In the genomic region with DNA sequence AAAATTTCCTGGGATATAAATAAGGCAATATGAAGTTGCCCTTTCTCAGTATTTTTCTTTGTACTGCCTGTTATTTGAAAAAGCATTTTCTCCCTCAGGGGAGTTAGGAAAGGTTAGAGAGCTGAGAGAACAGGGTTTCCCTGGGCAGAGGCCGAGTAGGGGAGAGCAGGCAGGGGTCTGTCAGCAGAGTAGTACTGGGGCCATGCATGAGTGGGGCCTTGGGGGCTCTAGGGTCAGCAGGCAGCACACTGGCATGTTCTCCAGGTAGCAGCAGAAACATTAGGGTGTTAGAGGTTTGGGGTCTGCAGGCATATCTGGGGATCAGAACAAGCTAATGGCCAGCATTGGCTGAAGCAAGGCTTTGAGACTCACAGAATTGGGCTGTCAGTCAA, we compare ENCODE assay signal across 21 cellular contexts. TPM values are rescaled to one million over a fixed set of nuclear protein-coding genes. Genes with fewer than 3 reads are reported as not detected.
DNase-seq lines count a peak whose midpoint lies in the region; ATAC-seq and TF ChIP-seq lines count a peak whose summit lies in the region.
"Had no signal": no experiment of that assay in that cellular context is flagged by ENCODE, and none has a peak within 500 bp of the region (broad histone marks: within the 10 kb centered on the region; RNA-seq: fewer than 3 reads in every experiment).

No MANE protein-coding gene starts in this region.

- ATAC-seq in activated naive CD8-positive, alpha-beta T cell treated with anti-CD3 and anti-CD28 coated beads, Interleukin-2, amount 50 U/mL, for 24 hours, result no peak
- no peak for ATAC-seq in stimulated activated effector memory CD8-positive, alpha-beta T cell treated with anti-CD3 and anti-CD28 coated beads, Interleukin-12 subunit alpha, Interleukin-12 subunit beta, amount 100 ng/mL, for 72 hours
- no peak for ATAC-seq in GM19455 (IDR thresholded peaks at IDR 0.05; ENCODE audit: unreplicated experiment)
- ATAC-seq: HCT116 had no signal

- CTCF ChIA-PET in HEK293T (lab: Yijun Ruan, JAX), result no interaction called here

- no peak for DNase-seq in activated naive CD8-positive, alpha-beta T cell treated with anti-CD3 and anti-CD28 coated beads, Interleukin-2, amount 50 U/mL, for 24 hours
- no peak for DNase-seq in HEK293T (ENCODE audit: extremely low spot score)
- no peak for DNase-seq in dorsolateral prefrontal cortex
- DNase-seq in stimulated activated effector memory CD8-positive, alpha-beta T cell treated with anti-CD3 and anti-CD28 coated beads, Interleukin-12 subunit alpha, Interleukin-12 subunit beta, amount 100 ng/mL, for 72 hours (ENCODE audit: low spot score in 2 of 2), result no peak
- no peak for DNase-seq in stimulated activated CD4-positive, alpha-beta T cell treated with anti-CD3 and anti-CD28 coated beads, Interleukin-2, amount 100 ng/mL, for 48 hours
- no peak for DNase-seq in NK-92 (lab: John Stamatoyannopoulos, UW; ENCODE audit: unreplicated experiment)
- DNase-seq: activated CD8-positive, alpha-beta memory T cell treated with anti-CD3 and anti-CD28 coated beads for 24 hours; activated naive CD4-positive, alpha-beta T cell treated with anti-CD3 and anti-CD28 coated beads, Interleukin-2, amount 10 ng/mL, durations not matched to agents 7 days and 5 days; aorta; COR-L47; esophagus squamous epithelium; NCI-H1436; T-helper 2 cell had no signal

- peak overlapping the region in 52 of 59 donors; percentile 4 to 93 (median 64) for H3K27ac ChIP-seq in dorsolateral prefrontal cortex
- H3K27ac ChIP-seq: cardiac muscle cell had no signal

- peaks cover 2% of the 10 kb centered on the region for H3K36me3 Mint-ChIP-seq in activated naive CD8-positive, alpha-beta T cell
- peaks cover 43% of the 10 kb centered on the region for H3K36me3 Mint-ChIP-seq in activated naive CD8-positive, alpha-beta T cell treated with anti-CD3 and anti-CD28 coated beads, Interleukin-2, amount 50 U/mL, for 24 hours (ENCODE audit: low read depth)
- peaks cover 67% of the 10 kb centered on the region for H3K36me3 Mint-ChIP-seq in stimulated activated effector memory CD8-positive, alpha-beta T cell treated with anti-CD3 and anti-CD28 coated beads, Interleukin-12 subunit alpha, Interleukin-12 subunit beta, amount 100 ng/mL, for 72 hours

- H3K27me3 Mint-ChIP-seq in activated naive CD8-positive, alpha-beta T cell, result no peaks in the 10 kb centered on the region
- H3K27me3 Mint-ChIP-seq in activated naive CD8-positive, alpha-beta T cell treated with anti-CD3 and anti-CD28 coated beads, Interleukin-2, amount 50 U/mL, for 24 hours, result no peaks in the 10 kb centered on the region
- H3K27me3 Mint-ChIP-seq: activated naive CD4-positive, alpha-beta T cell treated with anti-CD3 and anti-CD28 coated beads, Interleukin-2, amount 10 ng/mL, durations not matched to agents 7 days and 5 days had no signal

- intact Hi-C loops in dorsolateral prefrontal cortex (cut with DNase I), result no loop called here

- TF ChIP-seq CTCF in dorsolateral prefrontal cortex (IDR thresholded peaks at IDR 0.05 in 54 of 56, conservative IDR thresholded peaks at IDR 0.05 in 2 of 56; ENCODE audit: low read depth in 1 of 56, partially characterized antibody in 56 of 56), result no peak

- no peaks in the 10 kb centered on the region for H3K4me1 Mint-ChIP-seq in activated naive CD8-positive, alpha-beta T cell (ENCODE audit: low read depth)
- H3K4me1 Mint-ChIP-seq in activated naive CD8-positive, alpha-beta T cell treated with anti-CD3 and anti-CD28 coated beads, Interleukin-2, amount 50 U/mL, for 24 hours, result peaks cover 2% of the 10 kb centered on the region
- H3K4me1 Mint-ChIP-seq in stimulated activated effector memory CD8-positive, alpha-beta T cell treated with anti-CD3 and anti-CD28 coated beads, Interleukin-12 subunit alpha, Interleukin-12 subunit beta, amount 100 ng/mL, for 72 hours, result no peaks in the 10 kb centered on the region
- H3K4me1 Mint-ChIP-seq: activated naive CD4-positive, alpha-beta T cell treated with anti-CD3 and anti-CD28 coated beads, Interleukin-2, amount 10 ng/mL, durations not matched to agents 7 days and 5 days had no signal

- no peak overlapping the region for H3K4me3 Mint-ChIP-seq in activated naive CD8-positive, alpha-beta T cell
- no peak overlapping the region for H3K4me3 Mint-ChIP-seq in activated naive CD8-positive, alpha-beta T cell treated with anti-CD3 and anti-CD28 coated beads, Interleukin-2, amount 50 U/mL, for 24 hours
- no peak overlapping the region for H3K4me3 Mint-ChIP-seq in stimulated activated effector memory CD8-positive, alpha-beta T cell treated with anti-CD3 and anti-CD28 coated beads, Interleukin-12 subunit alpha, Interleukin-12 subunit beta, amount 100 ng/mL, for 72 hours
- H3K4me3 Mint-ChIP-seq: activated naive CD4-positive, alpha-beta T cell treated with anti-CD3 and anti-CD28 coated beads, Interleukin-2, amount 10 ng/mL, durations not matched to agents 7 days and 5 days had no signal

- peak overlapping the region; percentile 75 for H3K27ac Mint-ChIP-seq in activated naive CD8-positive, alpha-beta T cell
- H3K27ac Mint-ChIP-seq in activated naive CD8-positive, alpha-beta T cell treated with anti-CD3 and anti-CD28 coated beads, Interleukin-2, amount 50 U/mL, for 24 hours, result no peak overlapping the region
- peak overlapping the region; percentile 45 for H3K27ac Mint-ChIP-seq in stimulated activated effector memory CD8-positive, alpha-beta T cell treated with anti-CD3 and anti-CD28 coated beads, Interleukin-12 subunit alpha, Interleukin-12 subunit beta, amount 100 ng/mL, for 72 hours
- H3K27ac Mint-ChIP-seq: activated naive CD4-positive, alpha-beta T cell treated with anti-CD3 and anti-CD28 coated beads, Interleukin-2, amount 10 ng/mL, durations not matched to agents 7 days and 5 days had no signal

- H3K9me3 Mint-ChIP-seq in activated naive CD8-positive, alpha-beta T cell (ENCODE audit: low read depth), result no peaks in the 10 kb centered on the region
- H3K9me3 Mint-ChIP-seq in activated naive CD8-positive, alpha-beta T cell treated with anti-CD3 and anti-CD28 coated beads, Interleukin-2, amount 50 U/mL, for 24 hours, result no peaks in the 10 kb centered on the region
- H3K9me3 Mint-ChIP-seq in stimulated activated effector memory CD8-positive, alpha-beta T cell treated with anti-CD3 and anti-CD28 coated beads, Interleukin-12 subunit alpha, Interleukin-12 subunit beta, amount 100 ng/mL, for 72 hours, result no peaks in the 10 kb centered on the region
- H3K9me3 Mint-ChIP-seq: activated naive CD4-positive, alpha-beta T cell treated with anti-CD3 and anti-CD28 coated beads, Interleukin-2, amount 10 ng/mL, durations not matched to agents 7 days and 5 days had no signal

- no peaks in the 10 kb centered on the region for H3K27me3 ChIP-seq in dorsolateral prefrontal cortex
- H3K27me3 ChIP-seq: cardiac muscle cell, esophagus squamous epithelium had no signal

- no peak overlapping the region for H3K4me3 ChIP-seq in dorsolateral prefrontal cortex
- H3K4me3 ChIP-seq: cardiac muscle cell, esophagus squamous epithelium had no signal

- POLR2A ChIA-PET in HEK293T (lab: Yijun Ruan, JAX), result no interaction called here

TF ChIP-seq in HEK293T, 16 proteins besides CTCF, POLR2A, EP300 and RAD21:
- TF ChIP-seq FOXA1 (IDR thresholded peaks at IDR 0.05), result no peak
- TF ChIP-seq, protein P1, sequence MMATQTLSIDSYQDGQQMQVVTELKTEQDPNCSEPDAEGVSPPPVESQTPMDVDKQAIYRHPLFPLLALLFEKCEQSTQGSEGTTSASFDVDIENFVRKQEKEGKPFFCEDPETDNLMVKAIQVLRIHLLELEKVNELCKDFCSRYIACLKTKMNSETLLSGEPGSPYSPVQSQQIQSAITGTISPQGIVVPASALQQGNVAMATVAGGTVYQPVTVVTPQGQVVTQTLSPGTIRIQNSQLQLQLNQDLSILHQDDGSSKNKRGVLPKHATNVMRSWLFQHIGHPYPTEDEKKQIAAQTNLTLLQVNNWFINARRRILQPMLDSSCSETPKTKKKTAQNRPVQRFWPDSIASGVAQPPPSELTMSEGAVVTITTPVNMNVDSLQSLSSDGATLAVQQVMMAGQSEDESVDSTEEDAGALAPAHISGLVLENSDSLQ (IDR thresholded peaks at IDR 0.05), result peak; percentile 50; the same call in 1 of the 2 replicates

RNA-seq across cellular contexts. Expression of gene KLRG2, which starts 56.4 kb away (rescaled TPM):
- under 1 TPM in 2 of 120 experiments, not detected in 118; 0.16 to 0.42 TPM for total RNA-seq in dorsolateral prefrontal cortex
- total RNA-seq: aorta, cardiac muscle cell, frontal cortex, pulmonary artery endothelial cell, RPMI7951, urinary bladder had no signal
